Comparison of ENCODE assay signal across 28 cellular contexts in genomic region chr1:29972664-29973063, GRCh38.
"Had no signal": no experiment of that assay in that cellular context is flagged by ENCODE, and none has a peak within 500 bp of the region (broad histone marks: within the 10 kb centered on the region; RNA-seq: fewer than 3 reads in every experiment).

No MANE protein-coding gene starts in this region.

- H3K79me2 ChIP-seq: parathyroid adenoma had no signal

- H3K27me3 ChIP-seq: right atrium auricular region, thyroid gland, upper lobe of right lung had no signal

- H3K9ac ChIP-seq: parathyroid adenoma had no signal

- ATAC-seq: activated T-cell treated with anti-CD3 and anti-CD28 coated beads, Interleukin-2, amount 50 U/mL, for 4 hours; activated T-helper 17 cell treated with anti-CD3 and anti-CD28 coated beads, Interleukin-2, amount 50 U/mL, for 72 hours; left ventricle myocardium superior; naive thymus-derived CD8-positive, alpha-beta T cell; psoas muscle; stimulated activated naive B cell treated with anti-CD40 and anti-IgM and Interleukin-4, amounts not matched to agents 10 μg/mL and 1 μg/mL and 100 μg/mL, for 72 hours; upper lobe of right lung had no signal

- H3K36me3 ChIP-seq: esophagus squamous epithelium, right atrium auricular region, stomach, thyroid gland, upper lobe of right lung had no signal

- H3K4me3 ChIP-seq: esophagus squamous epithelium, psoas muscle, right atrium auricular region, smooth muscle cell, stomach, thyroid gland, upper lobe of right lung had no signal

- H3K4me1 ChIP-seq: esophagus squamous epithelium, parathyroid adenoma, psoas muscle, right atrium auricular region, stomach, thyroid gland, upper lobe of right lung had no signal

- H3K9me3 ChIP-seq: esophagus squamous epithelium, thyroid gland, upper lobe of right lung had no signal

- DNase-seq: activated CD4-positive, alpha-beta memory T cell treated with anti-CD3 and anti-CD28 coated beads for 36 hours; activated CD4-positive, alpha-beta T cell treated with anti-CD3 and anti-CD28 coated beads, Interleukin-2, amount 10 ng/mL, durations not matched to agents 24 days and 14 days; activated CD4-positive, CD25-positive, alpha-beta regulatory T cell treated with anti-CD3 and anti-CD28 coated beads, Interleukin-2, amount 50 U/mL, for 72 hours; activated gamma-delta T cell treated with Interleukin-2 at 50 U/mL for 16 hours; activated naive CD4-positive, alpha-beta T cell treated with anti-CD3 and anti-CD28 coated beads, Interleukin-2, amount 50 U/mL, for 16 hours; activated T-cell treated with anti-CD3 and anti-CD28 coated beads, Interleukin-2, amount 50 U/mL, for 4 hours; amniotic stem cell; central memory CD4-positive, alpha-beta T cell; dermis blood vessel endothelial cell; effector CD4-positive, alpha-beta T cell; esophagus squamous epithelium; left ventricle myocardium superior; mammary epithelial cell; midbrain; naive thymus-derived CD8-positive, alpha-beta T cell; nucleus accumbens; psoas muscle; stimulated activated CD4-positive, alpha-beta T cell treated with anti-CD3 and anti-CD28 coated beads, Interleukin-1b, Interleukin-23, amount 100 ng/mL, for 48 hours; stimulated activated naive B cell treated with anti-CD40 and anti-IgM and Interleukin-4, amounts not matched to agents 10 μg/mL and 1 μg/mL and 100 μg/mL, for 72 hours; stomach; T-helper 2 cell; thyroid gland; upper lobe of right lung had no signal

- H3K4me2 ChIP-seq: smooth muscle cell had no signal

- H3K27ac ChIP-seq: epithelial cell of prostate, esophagus squamous epithelium, parathyroid adenoma, psoas muscle, right atrium auricular region, stomach, thyroid gland, upper lobe of right lung had no signal
